In genomic region chr2:169694113-169694893, GRCh38 we compare ENCODE assay signal across 8 cellular contexts. TPM values are rescaled to one million over a fixed set of nuclear protein-coding genes. Genes with fewer than 3 reads are reported as not detected.
DNase-seq lines count a peak whose midpoint lies in the region; ATAC-seq and TF ChIP-seq lines count a peak whose summit lies in the region.

Gene CFAP210 (minus strand): TSS chr2:169694405. CDS start chr2:169694327, 78 bp downstream.
Gene PHOSPHO2 (plus strand): TSS chr2:169694469. CDS start chr2:169700972, 6,503 bp downstream.

- TF ChIP-seq EP300 in suprapubic skin (IDR thresholded peaks at IDR 0.05): no peak

- peak within 1 kb of the TSS; percentile 5; the same call in 1 of the 2 replicates for H3K27ac ChIP-seq in SK-N-MC
- peak within 1 kb of the TSS; percentile 87 for H3K27ac ChIP-seq in suprapubic skin

- peaks cover 14% of the 10 kb centered on the region for H3K9me3 Mint-ChIP-seq in activated naive CD4-positive, alpha-beta T cell treated with anti-CD3 and anti-CD28 coated beads, Interleukin-2, amount 50 U/mL, for 24 hours

- peak; percentile 35 to 81 for TF ChIP-seq POLR2A in suprapubic skin (IDR thresholded peaks at IDR 0.05)

- under 1% methylated on average over 53 of the region's 63 CpGs for WGBS in suprapubic skin

- H3K9ac ChIP-seq in SK-N-MC (ENCODE audit: insufficient read length): peak within 1 kb of the TSS; percentile 83

- peak within 1 kb of the TSS; percentile 91 for H3K27ac Mint-ChIP-seq in activated naive CD4-positive, alpha-beta T cell treated with anti-CD3 and anti-CD28 coated beads, Interleukin-2, amount 50 U/mL, for 24 hours

- peak within 1 kb of the TSS; percentile 95 for H3K4me3 Mint-ChIP-seq in activated naive CD4-positive, alpha-beta T cell treated with anti-CD3 and anti-CD28 coated beads, Interleukin-2, amount 50 U/mL, for 24 hours

- no peaks in the 10 kb centered on the region for H3K27me3 ChIP-seq in suprapubic skin

- H3K4me1 ChIP-seq in suprapubic skin: peaks cover 7% of the 10 kb centered on the region

- peak; percentile 93 for DNase-seq in NCI-H1048 (lab: John Stamatoyannopoulos, UW)
- DNase-seq in SK-N-MC (ENCODE audit: low read depth, low spot score): peak; percentile 51
- peak; percentile 74 for DNase-seq in glomerular endothelial cell (ENCODE audit: extremely low read depth, low read depth, low spot score)
- DNase-seq in nucleus accumbens (lab: John Stamatoyannopoulos, UW): peak; percentile 74 to 99 (median 95)
- DNase-seq in suprapubic skin (ENCODE audit: low spot score in 2 of 2): peak; percentile 100

- peaks cover 19% of the 10 kb centered on the region for H3K4me1 Mint-ChIP-seq in activated naive CD4-positive, alpha-beta T cell treated with anti-CD3 and anti-CD28 coated beads, Interleukin-2, amount 50 U/mL, for 24 hours

- H3K36me3 ChIP-seq in SK-N-MC (ENCODE audit: insufficient read depth, low read length): peaks cover 16% of the 10 kb centered on the region; the same call in 1 of the 2 replicates
- H3K36me3 ChIP-seq in suprapubic skin: no peaks in the 10 kb centered on the region

- peaks cover 2% of the 10 kb centered on the region for H3K27me3 Mint-ChIP-seq in activated naive CD4-positive, alpha-beta T cell treated with anti-CD3 and anti-CD28 coated beads, Interleukin-2, amount 50 U/mL, for 24 hours

- peak; percentile 99 for ATAC-seq in HG02588 (IDR thresholded peaks at IDR 0.05; ENCODE audit: unreplicated experiment)

- TF ChIP-seq CTCF in suprapubic skin (IDR thresholded peaks at IDR 0.05): no peak

- H3K9me3 ChIP-seq in SK-N-MC (ENCODE audit: low read depth, low read length) (no peaks in the 10 kb centered on the region), suprapubic skin (no peaks in the 10 kb centered on the region)

- peaks cover 10% of the 10 kb centered on the region for H3K36me3 Mint-ChIP-seq in activated naive CD4-positive, alpha-beta T cell treated with anti-CD3 and anti-CD28 coated beads, Interleukin-2, amount 50 U/mL, for 24 hours

- H3K4me3 ChIP-seq in GM08714 (ENCODE audit: low read length): peak within 1 kb of the TSS; percentile 71
- peak within 1 kb of the TSS; percentile 86 for H3K4me3 ChIP-seq in SK-N-MC
- peak within 1 kb of the TSS; percentile 89 for H3K4me3 ChIP-seq in suprapubic skin

RNA-seq across cellular contexts. Expression of gene CFAP210, which starts in this region (rescaled TPM):
- not detected in 2 replicates for total RNA-seq in glomerular endothelial cell
- total RNA-seq in suprapubic skin: not detected

RNA-seq across cellular contexts. Expression of gene PHOSPHO2, which starts in this region (rescaled TPM):
- total RNA-seq in glomerular endothelial cell: 0.29 and 4.4 TPM in 2 replicates
- 1 to 10 TPM; 3.5 to 5.6 (median 4.4) TPM for total RNA-seq in suprapubic skin

Comparison
In these comparisons a context has a peak if more than half of its experiments do, and no peak if none do; other contexts are left out.
1. Peak in every context shown above with its lines: DNase-seq, ATAC-seq, H3K4me3 ChIP-seq and H3K27ac ChIP-seq.